ENCODE assay signal across 19 cellular contexts in genomic region chr2:143778981-143779380, GRCh38.
A peak's percentile ranks its signal among the peaks of the same experiment; 100 is the strongest.
DNase-seq lines count a peak whose midpoint lies in the region; ATAC-seq and TF ChIP-seq lines count a peak whose summit lies in the region.
"Had no signal": no experiment of that assay in that cellular context is flagged by ENCODE, and none has a peak within 500 bp of the region (broad histone marks: within the 10 kb centered on the region; RNA-seq: fewer than 3 reads in every experiment).

No MANE protein-coding gene starts in this region.

- H3K9me3 Mint-ChIP-seq in neural crest cell = peaks cover 4% of the 10 kb centered on the region
- no peaks in the 10 kb centered on the region for H3K9me3 Mint-ChIP-seq in activated CD4-positive, alpha-beta T cell treated with anti-CD3 and anti-CD28 coated beads for 36 hours (ENCODE audit: low read depth)
- H3K9me3 Mint-ChIP-seq: stimulated activated naive CD8-positive, alpha-beta T cell treated with anti-CD3 and anti-CD28 coated beads, Interleukin-15, Interleukin-2, amounts not matched to agents 100 ng/mL and 50 ng/mL, for 24 hours had no signal

- peak; percentile 30 for DNase-seq in Daoy (ENCODE audit: low read depth)
- DNase-seq in HS-27A (ENCODE audit: low read depth) = peak; percentile 14
- DNase-seq in astrocyte of the spinal cord (ENCODE audit: low read depth, low spot score) = peak; percentile 55
- DNase-seq in neural crest cell (ENCODE audit: low read depth, low spot score) = no peak
- DNase-seq in DMS79 (lab: John Stamatoyannopoulos, UW) = no peak
- no peak for DNase-seq in HT-29 (ENCODE audit: low spot score)
- no peak for DNase-seq in activated CD4-positive, alpha-beta T cell treated with anti-CD3 and anti-CD28 coated beads for 36 hours
- DNase-seq: activated CD4-positive, alpha-beta T cell treated with anti-CD3 and anti-CD28 coated beads for 1 hour; activated CD8-positive, alpha-beta memory T cell treated with anti-CD3 and anti-CD28 coated beads, Interleukin-2, amount 50 U/mL, for 4 hours; BE2C; GOT3; NCI-H1092 treated with DMSO at 0.1 percent for 48 hours; Right ventricle myocardium superior had no signal

- no peaks in the 10 kb centered on the region for H3K36me3 Mint-ChIP-seq in neural crest cell (ENCODE audit: low read depth)
- H3K36me3 Mint-ChIP-seq in activated CD4-positive, alpha-beta T cell treated with anti-CD3 and anti-CD28 coated beads for 36 hours (ENCODE audit: low read depth) = no peaks in the 10 kb centered on the region

- peak overlapping the region; percentile 82 for H3K27ac Mint-ChIP-seq in neural crest cell (ENCODE audit: unreplicated experiment)
- no peak overlapping the region for H3K27ac Mint-ChIP-seq in activated CD4-positive, alpha-beta T cell treated with anti-CD3 and anti-CD28 coated beads for 36 hours
- H3K27ac Mint-ChIP-seq: stimulated activated naive CD8-positive, alpha-beta T cell treated with anti-CD3 and anti-CD28 coated beads, Interleukin-15, Interleukin-2, amounts not matched to agents 100 ng/mL and 50 ng/mL, for 24 hours had no signal

- CTCF ChIA-PET in activated CD4-positive, alpha-beta T cell treated with anti-CD3 and anti-CD28 coated beads for 36 hours (lab: Charles Lee) = interaction anchor here (0.6 kb wide), 1 partner anchor 12 kb away, joined by 6 read pairs; no protein-coding TSS in a partner anchor

- intact Hi-C loops in activated CD4-positive, alpha-beta T cell treated with anti-CD3 and anti-CD28 coated beads for 36 hours (cut with DNase I, micrococcal nuclease) = no loop called here

- ATAC-seq in activated CD4-positive, alpha-beta T cell treated with anti-CD3 and anti-CD28 coated beads for 36 hours = no peak
- no peak for ATAC-seq in GM18517 (IDR thresholded peaks at IDR 0.05; ENCODE audit: unreplicated experiment)
- ATAC-seq: left lobe of liver had no signal

- in situ Hi-C loops in astrocyte of the spinal cord (cut with HindIII; ENCODE audit: low sequenced_read_pairs) = no loop called here

- H3K4me3 ChIP-seq in astrocyte of the spinal cord (ENCODE audit: low read depth, low read length) = no peak overlapping the region
- H3K4me3 ChIP-seq: ascending aorta, hepatocyte, prostate gland had no signal

- no peaks in the 10 kb centered on the region for H3K27me3 Mint-ChIP-seq in neural crest cell (ENCODE audit: low read depth)
- no peaks in the 10 kb centered on the region for H3K27me3 Mint-ChIP-seq in activated CD4-positive, alpha-beta T cell treated with anti-CD3 and anti-CD28 coated beads for 36 hours
- H3K27me3 Mint-ChIP-seq: stimulated activated naive CD8-positive, alpha-beta T cell treated with anti-CD3 and anti-CD28 coated beads, Interleukin-15, Interleukin-2, amounts not matched to agents 100 ng/mL and 50 ng/mL, for 24 hours had no signal

- TF ChIP-seq CTCF in astrocyte of the spinal cord (IDR thresholded peaks at IDR 0.05; ENCODE audit: low read depth, low read length) = no peak
- TF ChIP-seq CTCF in neural crest cell (conservative IDR thresholded peaks at IDR 0.05) = no peak

- no peak overlapping the region for H3K4me3 Mint-ChIP-seq in neural crest cell
- H3K4me3 Mint-ChIP-seq in activated CD4-positive, alpha-beta T cell treated with anti-CD3 and anti-CD28 coated beads for 36 hours = no peak overlapping the region
- H3K4me3 Mint-ChIP-seq: stimulated activated naive CD8-positive, alpha-beta T cell treated with anti-CD3 and anti-CD28 coated beads, Interleukin-15, Interleukin-2, amounts not matched to agents 100 ng/mL and 50 ng/mL, for 24 hours had no signal

- POLR2A ChIA-PET in activated CD4-positive, alpha-beta T cell treated with anti-CD3 and anti-CD28 coated beads for 36 hours (lab: Charles Lee) = no interaction called here

- H3K4me1 Mint-ChIP-seq in neural crest cell = peaks cover 19% of the 10 kb centered on the region
- no peaks in the 10 kb centered on the region for H3K4me1 Mint-ChIP-seq in activated CD4-positive, alpha-beta T cell treated with anti-CD3 and anti-CD28 coated beads for 36 hours

Comparison
In these comparisons a context has a peak if more than half of its experiments do, and no peak if none do; other contexts are left out.
1. DNase-seq: peak in Daoy (single experiment), HS-27A (single experiment) and astrocyte of the spinal cord (single experiment); none in neural crest cell (single experiment), DMS79 (single experiment), HT-29 (single experiment) and activated CD4-positive, alpha-beta T cell treated with anti-CD3 and anti-CD28 coated beads for 36 hours (single experiment).